19 cellular contexts compared by ENCODE assay signal in genomic region chr2:231644426-231644825, GRCh38. TPM values are rescaled to one million over a fixed set of nuclear protein-coding genes. Genes with fewer than 3 reads are reported as not detected.
DNase-seq lines count a peak whose midpoint lies in the region; ATAC-seq, FAIRE-seq and TF ChIP-seq lines count a peak whose summit lies in the region.
"Had no signal": no experiment of that assay in that cellular context is flagged by ENCODE, and none has a peak within 500 bp of the region (broad histone marks: within the 10 kb centered on the region; RNA-seq: fewer than 3 reads in every experiment).

No MANE protein-coding gene starts in this region.

- H3K27me3 Mint-ChIP-seq in neural progenitor cell (ENCODE audit: insufficient read depth, low read depth): peaks cover 4% of the 10 kb centered on the region
- H3K27me3 Mint-ChIP-seq in effector memory CD8-positive, alpha-beta T cell: peaks cover 0 to 16% of the 10 kb centered on the region in 2 donors
- H3K27me3 Mint-ChIP-seq: activated B cell treated with CpG ODN at 0.5 μM for 24 hours; naive thymus-derived CD8-positive, alpha-beta T cell had no signal

- no peaks in the 10 kb centered on the region for H3K23me2 ChIP-seq in H1 (ENCODE audit: low read depth, low read length)

- H3K36me3 Mint-ChIP-seq in neural progenitor cell: no peaks in the 10 kb centered on the region
- no peaks in the 10 kb centered on the region for H3K36me3 Mint-ChIP-seq in effector memory CD8-positive, alpha-beta T cell (ENCODE audit: insufficient read depth)
- H3K36me3 Mint-ChIP-seq: activated naive CD8-positive, alpha-beta T cell treated with anti-CD3 and anti-CD28 coated beads, Interleukin-2, amount 10 ng/mL, durations not matched to agents 7 days and 5 days; naive thymus-derived CD8-positive, alpha-beta T cell had no signal

- H3K4me3 ChIP-seq in breast epithelium: no peak overlapping the region
- no peak overlapping the region for H3K4me3 ChIP-seq in mammary epithelial cell (replicated peaks in 1 of 3; ENCODE audit: insufficient read depth in 1 of 3, low read depth in 2 of 3, low read length in 3 of 3)
- H3K4me3 ChIP-seq in H1 (ENCODE audit: extremely low read depth in 1 of 4, insufficient read depth in 2 of 4, low read depth in 3 of 4, low read length in 4 of 4): no peak overlapping the region
- no peak overlapping the region for H3K4me3 ChIP-seq in neural progenitor cell
- no peak overlapping the region for H3K4me3 ChIP-seq in upper lobe of right lung

- no peaks in the 10 kb centered on the region for H3K79me1 ChIP-seq in H1 (ENCODE audit: low read depth, low read length)

- H4K8ac ChIP-seq in H1 (ENCODE audit: extremely low read depth, insufficient read depth, low read length): no peak overlapping the region; the same call in 1 of the 2 replicates

- no peaks in the 10 kb centered on the region for H4K20me1 ChIP-seq in mammary epithelial cell (ENCODE audit: insufficient read depth, low read length)
- no peaks in the 10 kb centered on the region for H4K20me1 ChIP-seq in H1 (replicated peaks in 1 of 2; ENCODE audit: control insufficient read depth in 1 of 2, insufficient read depth in 2 of 2, low read length in 2 of 2)
- no peaks in the 10 kb centered on the region for H4K20me1 ChIP-seq in neural progenitor cell (ENCODE audit: low read depth)

- H2BK12ac ChIP-seq in H1 (ENCODE audit: low read depth, low read length): 0 out of 2 replicates have a peak overlapping the region, but pooled peaks have one; percentile 50

- H3F3A ChIP-seq in neural progenitor cell (ENCODE audit: low read depth): peaks cover 26% of the 10 kb centered on the region

- no peak overlapping the region for H3K56ac ChIP-seq in H1 (replicated peaks; ENCODE audit: insufficient read length, low read depth, low read length)

- H2BK15ac ChIP-seq in H1 (ENCODE audit: low read length): no peak overlapping the region

- no peak overlapping the region for H3K4ac ChIP-seq in H1 (replicated peaks; ENCODE audit: insufficient read length, low read depth, low read length)

- FAIRE-seq in H1 (lab: Jason Lieb, UNC): no peak
- FAIRE-seq: endothelial cell of umbilical vein, G401.6 had no signal

- H3K36me3 ChIP-seq in breast epithelium (no peaks in the 10 kb centered on the region), mammary epithelial cell (ENCODE audit: insufficient read depth, low read length) (no peaks in the 10 kb centered on the region), H1 (ENCODE audit: control insufficient read depth in 2 of 4, insufficient read depth in 4 of 4, low read length in 3 of 4) (no peaks in the 10 kb centered on the region), neural progenitor cell (no peaks in the 10 kb centered on the region), upper lobe of right lung (no peaks in the 10 kb centered on the region)

- peak overlapping the region; percentile 70 for H3K27ac Mint-ChIP-seq in neural progenitor cell
- no peak overlapping the region for H3K27ac Mint-ChIP-seq in effector memory CD8-positive, alpha-beta T cell
- H3K27ac Mint-ChIP-seq: activated B cell treated with CpG ODN at 0.5 μM for 24 hours; activated naive CD8-positive, alpha-beta T cell treated with anti-CD3 and anti-CD28 coated beads, Interleukin-2, amount 10 ng/mL, durations not matched to agents 7 days and 5 days had no signal

- in situ Hi-C loops in mammary epithelial cell (cut with MboI; ENCODE audit: low sequenced_read_pairs in 2 of 2): no loop called here

- H3K9me3 ChIP-seq in breast epithelium (no peaks in the 10 kb centered on the region), mammary epithelial cell (replicated peaks; ENCODE audit: insufficient read depth, low read length) (no peaks in the 10 kb centered on the region), H1 (ENCODE audit: insufficient read depth in 2 of 2, low read depth in 1 of 2, low read length in 1 of 2) (no peaks in the 10 kb centered on the region), neural progenitor cell (ENCODE audit: low read depth) (no peaks in the 10 kb centered on the region), upper lobe of right lung (no peaks in the 10 kb centered on the region)
- H3K9me3 ChIP-seq: SK-N-SH had no signal

- H3K4me3 Mint-ChIP-seq in neural progenitor cell: no peak overlapping the region
- H3K4me3 Mint-ChIP-seq in effector memory CD8-positive, alpha-beta T cell: no peak overlapping the region
- H3K4me3 Mint-ChIP-seq: activated B cell treated with CpG ODN at 0.5 μM for 24 hours; activated naive CD8-positive, alpha-beta T cell treated with anti-CD3 and anti-CD28 coated beads, Interleukin-2, amount 10 ng/mL, durations not matched to agents 7 days and 5 days had no signal

- peaks cover 35% of the 10 kb centered on the region for H3K4me1 Mint-ChIP-seq in neural progenitor cell
- H3K4me1 Mint-ChIP-seq in effector memory CD8-positive, alpha-beta T cell (ENCODE audit: low read depth in 2 of 2): peaks cover 7 to 9% of the 10 kb centered on the region in 2 donors

- POLR2A ChIA-PET in H1 (lab: Charles Lee; ENCODE audit: partially characterized antibody): interaction anchor here (1.0 to 2.4 kb wide), 4 partner anchors 11 to 30 kb away, joined by 3 to 15 read pairs (median 4); no protein-coding TSS in a partner anchor

- H3K79me2 ChIP-seq in mammary epithelial cell (ENCODE audit: insufficient read depth, low read length) (no peaks in the 10 kb centered on the region), H1 (ENCODE audit: control insufficient read depth in 1 of 2, insufficient read depth in 2 of 2, low read length in 2 of 2) (no peaks in the 10 kb centered on the region), neural progenitor cell (ENCODE audit: low read depth) (no peaks in the 10 kb centered on the region)

- H4K5ac ChIP-seq in H1 (ENCODE audit: insufficient read length, low read depth, low read length): no peak overlapping the region

- no peak overlapping the region; the same call in 1 of the 2 replicates for H2BK20ac ChIP-seq in H1 (ENCODE audit: low read length)

- TF ChIP-seq EP300 in H1 (IDR thresholded peaks at IDR 0.05; ENCODE audit: borderline replicate concordance in 1 of 2, low read depth in 2 of 2, low read length in 2 of 2): no peak

- no peak overlapping the region for H3K23ac ChIP-seq in H1 (ENCODE audit: insufficient read length)

- DNase-seq in breast epithelium (ENCODE audit: low spot score in 2 of 2) (no peak), mammary epithelial cell (no peak), H1 (ENCODE audit: low read depth in 1 of 2, low spot score in 2 of 2) (no peak), neural progenitor cell (ENCODE audit: low spot score) (no peak), upper lobe of right lung (no peak), NCI-H1930 (lab: John Stamatoyannopoulos, UW) (no peak)
- DNase-seq in effector memory CD8-positive, alpha-beta T cell: no peak
- DNase-seq: ACHN; activated B cell treated with CpG ODN at 0.5 μM for 24 hours; activated naive CD8-positive, alpha-beta T cell treated with anti-CD3 and anti-CD28 coated beads, Interleukin-2, amount 10 ng/mL, durations not matched to agents 7 days and 5 days; GOT3; naive thymus-derived CD8-positive, alpha-beta T cell; NCI-H1417; retina; SK-N-SH; stimulated activated CD4-positive, alpha-beta T cell treated with anti-CD3 and anti-CD28 coated beads, Interleukin-4, amount 100 ng/mL, for 1 hour had no signal

- dilution Hi-C loops in mammary epithelial cell (cut with HindIII; ENCODE audit: low sequenced_read_pairs): no loop called here

- H3K9ac ChIP-seq in mammary epithelial cell (ENCODE audit: insufficient read depth, low read length) (no peak overlapping the region), H1 (replicated peaks in 1 of 4; ENCODE audit: extremely low read depth in 1 of 4, low read depth in 3 of 4, low read length in 3 of 4) (no peak overlapping the region), neural progenitor cell (no peak overlapping the region)
- H3K9ac ChIP-seq: SK-N-SH had no signal

- no peaks in the 10 kb centered on the region for H3K9me3 Mint-ChIP-seq in neural progenitor cell
- no peaks in the 10 kb centered on the region for H3K9me3 Mint-ChIP-seq in effector memory CD8-positive, alpha-beta T cell
- H3K9me3 Mint-ChIP-seq: activated B cell treated with CpG ODN at 0.5 μM for 24 hours; activated naive CD8-positive, alpha-beta T cell treated with anti-CD3 and anti-CD28 coated beads, Interleukin-2, amount 10 ng/mL, durations not matched to agents 7 days and 5 days; naive thymus-derived CD8-positive, alpha-beta T cell had no signal

- no peak overlapping the region for H3K14ac ChIP-seq in H1 (ENCODE audit: insufficient read length)

- peak overlapping the region; percentile 93 to 97 for H3K27ac ChIP-seq in breast epithelium
- H3K27ac ChIP-seq in mammary epithelial cell (ENCODE audit: insufficient read depth, low read depth, low read length): no peak overlapping the region
- no peak overlapping the region for H3K27ac ChIP-seq in H1 (ENCODE audit: low read depth, low read length)
- H3K27ac ChIP-seq in neural progenitor cell: no peak overlapping the region
- H3K27ac ChIP-seq in upper lobe of right lung: no peak overlapping the region

- no peak overlapping the region for H2BK5ac ChIP-seq in H1 (ENCODE audit: low read depth, low read length)

- H3K4me1 ChIP-seq in breast epithelium (peaks cover 10 to 18% of the 10 kb centered on the region in 2 donors), mammary epithelial cell (ENCODE audit: insufficient read depth, low read length) (peaks cover 23% of the 10 kb centered on the region), H1 (replicated peaks in 1 of 4; ENCODE audit: control insufficient read depth in 3 of 4, insufficient read depth in 4 of 4, low read length in 3 of 4) (peaks cover 3 to 9% (median 3%) of the 10 kb centered on the region in 4 experiments; a peak in 5 of 7 replicates), neural progenitor cell (peaks cover 13% of the 10 kb centered on the region), upper lobe of right lung (peaks cover 22% of the 10 kb centered on the region)

- TF ChIP-seq RAD21 in H1 (IDR thresholded peaks at IDR 0.05 in 1 of 2, conservative IDR thresholded peaks at IDR 0.05 in 1 of 2; ENCODE audit: low read depth in 2 of 2, low read length in 2 of 2): no peak

- no TSS peak for BruUV-seq in mammary epithelial cell (replicated peaks; lab: Mats Ljungman, UMichigan)

- intact Hi-C loops in breast epithelium (cut with DNase I; ENCODE audit: low total_unique reads): no loop called here
- intact Hi-C loops in mammary epithelial cell (cut with micrococcal nuclease): no loop called here
- intact Hi-C loops in upper lobe of right lung (cut with DNase I): no loop called here

- ATAC-seq in upper lobe of right lung (peak; percentile 11), HG02852 (IDR thresholded peaks at IDR 0.05; ENCODE audit: unreplicated experiment) (no peak)
- ATAC-seq in effector memory CD8-positive, alpha-beta T cell (replicated peaks): no peak
- ATAC-seq: naive thymus-derived CD8-positive, alpha-beta T cell had no signal

- H2BK120ac ChIP-seq in H1 (replicated peaks; ENCODE audit: low read depth, low read length): no peak overlapping the region

- TF ChIP-seq POLR2A in breast epithelium (IDR thresholded peaks at IDR 0.05): no peak
- no peak for TF ChIP-seq POLR2A in H1 (IDR thresholded peaks at IDR 0.05; ENCODE audit: control extremely low read depth in 1 of 2, low read depth in 2 of 2, low read length in 2 of 2)

- WGBS in mammary epithelial cell (ENCODE audit: low coverage, missing lambda C conversion rate): 61% methylated on average over 2 of the region's 6 CpGs
- WGBS in H1 (ENCODE audit: extremely low coverage in 1 of 2, insufficient coverage in 1 of 2, insufficient read length in 1 of 2, insufficient replicate concordance in 2 of 2, low coverage in 1 of 2, low lambda C conversion rate in 2 of 2, missing lambda C conversion rate in 1 of 2), 2 experiments: 78% methylated on average over 5 of the region's 6 CpGs; no CpG with 5 or more reads in 1 of the 2 experiments

- no peak overlapping the region for H2AK5ac ChIP-seq in H1 (ENCODE audit: low read depth, low read length)

- TF ChIP-seq CTCF in breast epithelium (IDR thresholded peaks at IDR 0.05) (no peak), mammary epithelial cell (conservative IDR thresholded peaks at IDR 0.05 in 1 of 2, IDR thresholded peaks at IDR 0.05 in 1 of 2; ENCODE audit: extremely low read depth in 1 of 2, insufficient read depth in 1 of 2, low read depth in 1 of 2, low read length in 2 of 2) (no peak), H1 (IDR thresholded peaks at IDR 0.05; ENCODE audit: control extremely low read depth in 1 of 3, insufficient read depth in 1 of 3, low read depth in 1 of 3, low read length in 3 of 3) (no peak), neural progenitor cell (IDR thresholded peaks at IDR 0.05) (no peak), upper lobe of right lung (IDR thresholded peaks at IDR 0.05) (no peak)

- no peak overlapping the region for H3K18ac ChIP-seq in H1 (ENCODE audit: extremely low read depth, low read length)

- CTCF ChIA-PET in mammary epithelial cell (lab: Charles Lee; ENCODE audit: low non-redundant PET): no interaction called here
- CTCF ChIA-PET in H1 (lab: Charles Lee; ENCODE audit: partially characterized antibody): interaction anchor here (1.0 to 4.8 kb wide), 3 partner anchors 29 to 34 kb away, joined by 4 to 42 read pairs (median 5); no protein-coding TSS in a partner anchor

- H2AFZ ChIP-seq in mammary epithelial cell (ENCODE audit: low read depth, low read length) (no peak overlapping the region), H1 (ENCODE audit: low read length) (no peak overlapping the region), neural progenitor cell (replicated peaks) (no peak overlapping the region)

- no peak overlapping the region for H4K91ac ChIP-seq in H1 (replicated peaks; ENCODE audit: insufficient read length, low read length)

- H3K4me2 ChIP-seq in mammary epithelial cell (ENCODE audit: insufficient read depth, low read depth, low read length) (no peak overlapping the region), H1 (ENCODE audit: insufficient read depth in 1 of 2, low read depth in 2 of 2, low read length in 2 of 2) (no peak overlapping the region), neural progenitor cell (no peak overlapping the region)
- H3K4me2 ChIP-seq: SK-N-SH had no signal

- H3K27me3 ChIP-seq in breast epithelium: no peaks in the 10 kb centered on the region
- no peaks in the 10 kb centered on the region for H3K27me3 ChIP-seq in mammary epithelial cell (ENCODE audit: insufficient read depth, low read length)
- H3K27me3 ChIP-seq in H1 (replicated peaks in 1 of 4; ENCODE audit: control insufficient read depth in 3 of 4, extremely low read depth in 1 of 4, insufficient read depth in 3 of 4, low read length in 3 of 4): no peaks in the 10 kb centered on the region
- no peaks in the 10 kb centered on the region for H3K27me3 ChIP-seq in neural progenitor cell
- no peaks in the 10 kb centered on the region for H3K27me3 ChIP-seq in upper lobe of right lung

RNA-seq across cellular contexts. Expression of gene TEX44, which starts 51.8 kb away (rescaled TPM):
- total RNA-seq in breast epithelium: not detected
- not detected for total RNA-seq in mammary epithelial cell
- polyA plus RNA-seq in mammary epithelial cell: not detected
- not detected for polyA minus RNA-seq in mammary epithelial cell
- not detected in 2 replicates for total RNA-seq in H1 (2021; fragmentation: NEBNext Ultra II Directional; extraction: Animal tissue kit (Norgen Biotek cat#: 25700))
- 0.06 TPM in 1 of 2 replicates, not detected in the other for polyA plus RNA-seq in H1 (2011; rRNA removed)
- polyA plus RNA-seq in H1 (2011; cell fraction: cytosol; rRNA removed): not detected
- polyA plus RNA-seq in H1 (2011; cell fraction: nucleus; rRNA removed): not detected
- not detected in 4 replicates for polyA plus RNA-seq in H1 (2012, experiment 1 of 2)
- not detected for polyA plus RNA-seq in H1 (2012, experiment 2 of 2)
- not detected for polyA plus RNA-seq in H1 (2013, experiment 1 of 2)
- polyA plus RNA-seq in H1 (2013, experiment 2 of 2): not detected
- not detected in 2 replicates for polyA minus RNA-seq in H1 (2011; rRNA and poly(A)+ RNA removed)
- polyA minus RNA-seq in H1 (2011; cell fraction: cytosol; rRNA and poly(A)+ RNA removed): not detected
- not detected for polyA minus RNA-seq in H1 (2011; cell fraction: nucleus; rRNA and poly(A)+ RNA removed)
- not detected in 2 replicates for total RNA-seq in neural progenitor cell (ENCODE audit: low replicate concordance)
- not detected for total RNA-seq in upper lobe of right lung
- total RNA-seq: activated B cell treated with CpG ODN at 0.5 μM for 24 hours; activated naive CD8-positive, alpha-beta T cell treated with anti-CD3 and anti-CD28 coated beads, Interleukin-2, amount 10 ng/mL, durations not matched to agents 7 days and 5 days; endothelial cell of umbilical vein; naive thymus-derived CD8-positive, alpha-beta T cell had no signal
- polyA plus RNA-seq: endothelial cell of umbilical vein; naive thymus-derived CD8-positive, alpha-beta T cell; SK-N-SH had no signal

Comparison
In these comparisons a context has a peak if more than half of its experiments do, and no peak if none do; other contexts are left out.
1. H3K27ac ChIP-seq: peak in breast epithelium (2 of 2); none in mammary epithelial cell (single experiment), H1 (single experiment), neural progenitor cell (single experiment) and upper lobe of right lung (single experiment).